Comparison of ENCODE assay signal across 8 cellular contexts in the genomic region with DNA sequence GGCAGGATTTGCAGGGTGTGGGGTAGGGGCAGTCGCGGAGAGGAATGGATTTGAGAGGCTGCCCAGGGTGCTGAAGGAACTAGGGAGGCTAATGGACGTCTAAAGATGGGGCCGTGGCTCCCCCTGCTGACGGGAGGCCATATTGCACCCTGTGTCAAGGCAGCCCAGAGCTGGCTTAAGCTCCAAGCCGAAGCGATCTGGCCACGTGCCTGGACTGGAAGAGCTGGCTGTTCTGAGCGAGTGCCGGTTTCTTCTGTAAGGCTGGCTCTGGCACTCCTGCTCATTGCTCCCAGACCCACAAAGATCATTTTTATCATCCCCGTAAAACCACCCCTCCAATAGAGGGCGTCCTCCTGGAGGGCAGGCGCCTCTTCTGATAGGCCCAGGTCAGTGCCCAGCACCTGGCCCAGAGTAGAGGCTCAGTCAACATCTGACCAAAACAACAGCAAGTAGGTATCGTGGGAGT. TPM values are rescaled to one million over a fixed set of nuclear protein-coding genes. Genes with fewer than 3 reads are reported as not detected.
DNase-seq lines count a peak whose midpoint lies in the region; ATAC-seq, FAIRE-seq and TF ChIP-seq lines count a peak whose summit lies in the region.

No MANE protein-coding gene starts in this region.

- H2BK15ac ChIP-seq in neuronal stem cell (ENCODE audit: low read length), result peak overlapping the region; percentile 92

- no peak overlapping the region for H2BK12ac ChIP-seq in neuronal stem cell (ENCODE audit: low read length)

- DNase-seq in GM12891 (ENCODE audit: insufficient read length, low spot score) (peak; percentile 64), RPMI7951 (ENCODE audit: low read depth) (peak; percentile 64), fibroblast of the conjunctiva (ENCODE audit: low read depth) (peak; percentile 61), neuronal stem cell (ENCODE audit: low spot score) (no peak)

- peak overlapping the region; percentile 38 for H3K18ac ChIP-seq in neuronal stem cell (ENCODE audit: low read length)

- no peak overlapping the region for H3K23ac ChIP-seq in neuronal stem cell (ENCODE audit: low read depth, low read length, poor library complexity)

- peak; percentile 85 for ATAC-seq in activated T-helper 17 cell treated with anti-CD3 and anti-CD28 coated beads, Interleukin-2, amount 50 U/mL, for 72 hours (replicated peaks)
- ATAC-seq in GM21576 (IDR thresholded peaks at IDR 0.05; ENCODE audit: unreplicated experiment), result no peak

- H3K79me1 ChIP-seq in neuronal stem cell (ENCODE audit: low read depth, low read length), result no peaks in the 10 kb centered on the region

- H3K27ac ChIP-seq in neuronal stem cell (replicated peaks; ENCODE audit: low read length) (no peak overlapping the region), stomach smooth muscle (ENCODE audit: low read length) (peak overlapping the region; percentile 60)

- H3K9me3 Mint-ChIP-seq in activated T-helper 17 cell treated with anti-CD3 and anti-CD28 coated beads, Interleukin-2, amount 50 U/mL, for 72 hours, result no peaks in the 10 kb centered on the region

- peaks cover 4% of the 10 kb centered on the region for H3K27me3 Mint-ChIP-seq in activated T-helper 17 cell treated with anti-CD3 and anti-CD28 coated beads, Interleukin-2, amount 50 U/mL, for 72 hours

- H4K8ac ChIP-seq in neuronal stem cell (ENCODE audit: low read depth, low read length), result no peak overlapping the region

- peak overlapping the region; percentile 66 for H3K4ac ChIP-seq in neuronal stem cell (ENCODE audit: low read length)

- H3K4me3 ChIP-seq in neuronal stem cell (ENCODE audit: low read length in 2 of 2) (peak overlapping the region; percentile 27 to 59), stomach smooth muscle (ENCODE audit: low read length in 2 of 2) (peak overlapping the region in 1 of 2 donors; percentile 40)

- WGBS in neuronal stem cell (ENCODE audit: extremely low coverage in 2 of 2, insufficient read length in 2 of 2, insufficient replicate concordance in 1 of 2), 2 donors, result no CpG with 5 or more reads among the region's 14 CpGs

- peak overlapping the region; percentile 75 for H2AK5ac ChIP-seq in neuronal stem cell (ENCODE audit: low read depth, low read length)

- peak overlapping the region; percentile 66 for H3K27ac Mint-ChIP-seq in activated T-helper 17 cell treated with anti-CD3 and anti-CD28 coated beads, Interleukin-2, amount 50 U/mL, for 72 hours

- no peaks in the 10 kb centered on the region for H3K36me3 Mint-ChIP-seq in activated T-helper 17 cell treated with anti-CD3 and anti-CD28 coated beads, Interleukin-2, amount 50 U/mL, for 72 hours (ENCODE audit: low read depth)

- H3K4me1 ChIP-seq in neuronal stem cell (ENCODE audit: control insufficient read depth in 2 of 2, insufficient read depth in 1 of 2, low read depth in 1 of 2, low read length in 2 of 2) (peaks cover 0 to 4% of the 10 kb centered on the region in 2 donors), stomach smooth muscle (ENCODE audit: control insufficient read depth, insufficient read depth, low read length) (peaks cover 26% of the 10 kb centered on the region)

- peak overlapping the region; percentile 67 for H2AFZ ChIP-seq in neuronal stem cell (ENCODE audit: low read length)

- H2BK5ac ChIP-seq in neuronal stem cell (ENCODE audit: low read length), result no peak overlapping the region

- H3K9me3 ChIP-seq in neuronal stem cell (replicated peaks in 1 of 2; ENCODE audit: control insufficient read depth in 2 of 2, insufficient read depth in 1 of 2, low read depth in 1 of 2, low read length in 2 of 2) (no peaks in the 10 kb centered on the region), stomach smooth muscle (ENCODE audit: control insufficient read depth in 2 of 2, low read length in 2 of 2) (no peaks in the 10 kb centered on the region)

- peak overlapping the region; percentile 62 for H3K4me3 Mint-ChIP-seq in activated T-helper 17 cell treated with anti-CD3 and anti-CD28 coated beads, Interleukin-2, amount 50 U/mL, for 72 hours

- H4K91ac ChIP-seq in neuronal stem cell (ENCODE audit: low read depth, low read length, poor library complexity), result no peak overlapping the region

- H2BK120ac ChIP-seq in neuronal stem cell (ENCODE audit: low read depth, low read length), result no peak overlapping the region

- H3K9ac ChIP-seq in neuronal stem cell (ENCODE audit: low read depth, low read length, poor library complexity) (no peak overlapping the region), stomach smooth muscle (ENCODE audit: low read length in 2 of 2) (no peak overlapping the region)

- no peaks in the 10 kb centered on the region for H3K36me3 ChIP-seq in neuronal stem cell (replicated peaks in 1 of 2; ENCODE audit: control insufficient read depth in 2 of 2, insufficient read depth in 2 of 2, low read length in 2 of 2)
- H3K36me3 ChIP-seq in stomach smooth muscle (ENCODE audit: control insufficient read depth in 2 of 2, insufficient read depth in 2 of 2, low read length in 2 of 2), result no peaks in the 10 kb centered on the region

- peaks cover 11% of the 10 kb centered on the region for H3K4me1 Mint-ChIP-seq in activated T-helper 17 cell treated with anti-CD3 and anti-CD28 coated beads, Interleukin-2, amount 50 U/mL, for 72 hours

- FAIRE-seq in GM12891 (lab: Jason Lieb, UNC), result peak; percentile 94

- peak; percentile 78 for TF ChIP-seq RAD21 in Ishikawa (IDR thresholded peaks at IDR 0.05; ENCODE audit: low read depth)

- H3K27me3 ChIP-seq in neuronal stem cell (ENCODE audit: control insufficient read depth in 3 of 3, insufficient read depth in 3 of 3, low read depth in 1 of 3, low read length in 3 of 3), result peaks cover 0 to 6% (median 0%) of the 10 kb centered on the region in 3 experiments
- H3K27me3 ChIP-seq in stomach smooth muscle (ENCODE audit: control insufficient read depth in 1 of 2, insufficient read depth in 2 of 2, low read length in 2 of 2), result peaks cover 0 to 17% of the 10 kb centered on the region in 2 donors

- H3K4me2 ChIP-seq in neuronal stem cell (ENCODE audit: insufficient read depth, low read length, poor library complexity, severe bottlenecking), result no peak overlapping the region

- no peak for TF ChIP-seq EP300 in Ishikawa (IDR thresholded peaks at IDR 0.05; ENCODE audit: borderline replicate concordance)

- no peak for TF ChIP-seq POLR2A in GM12891 (IDR thresholded peaks at IDR 0.05; ENCODE audit: low read depth, low read length)

- peak overlapping the region; percentile 31 for H3K14ac ChIP-seq in neuronal stem cell (ENCODE audit: low read length)

TF ChIP-seq in GM12891, 5 proteins besides CTCF, POLR2A, EP300 and RAD21:
- no peak for TF ChIP-seq SPI1 (IDR thresholded peaks at IDR 0.05; ENCODE audit: low read depth, low read length)
- no peak for TF ChIP-seq POLR2AphosphoS5 (IDR thresholded peaks at IDR 0.05; ENCODE audit: low read depth, low read length)
- TF ChIP-seq PAX5 (IDR thresholded peaks at IDR 0.05; ENCODE audit: insufficient read depth, low read length, severe bottlenecking), result no peak
- TF ChIP-seq TAF1 (IDR thresholded peaks at IDR 0.05; ENCODE audit: low read depth, low read length), result no peak
- TF ChIP-seq POU2F2 (IDR thresholded peaks at IDR 0.05; ENCODE audit: low read depth, low read length), result no peak

TF ChIP-seq in Ishikawa, 13 proteins besides CTCF, POLR2A, EP300 and RAD21 (continues in another document):
- TF ChIP-seq CEBPB (IDR thresholded peaks at IDR 0.05) (no peak), TEAD4 (IDR thresholded peaks at IDR 0.05) (no peak), CREB1 (IDR thresholded peaks at IDR 0.05; ENCODE audit: low read depth) (no peak), EGR1 (IDR thresholded peaks at IDR 0.05) (no peak), FOXM1 (IDR thresholded peaks at IDR 0.05; ENCODE audit: borderline replicate concordance, low read depth) (no peak), ZBTB7A (IDR thresholded peaks at IDR 0.05; ENCODE audit: low read depth) (no peak)
- TF ChIP-seq, protein P1, sequence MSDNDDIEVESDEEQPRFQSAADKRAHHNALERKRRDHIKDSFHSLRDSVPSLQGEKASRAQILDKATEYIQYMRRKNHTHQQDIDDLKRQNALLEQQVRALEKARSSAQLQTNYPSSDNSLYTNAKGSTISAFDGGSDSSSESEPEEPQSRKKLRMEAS (IDR thresholded peaks at IDR 0.05), result peak; percentile 65; the same call in 1 of the 2 replicates
- TF ChIP-seq, protein P2, sequence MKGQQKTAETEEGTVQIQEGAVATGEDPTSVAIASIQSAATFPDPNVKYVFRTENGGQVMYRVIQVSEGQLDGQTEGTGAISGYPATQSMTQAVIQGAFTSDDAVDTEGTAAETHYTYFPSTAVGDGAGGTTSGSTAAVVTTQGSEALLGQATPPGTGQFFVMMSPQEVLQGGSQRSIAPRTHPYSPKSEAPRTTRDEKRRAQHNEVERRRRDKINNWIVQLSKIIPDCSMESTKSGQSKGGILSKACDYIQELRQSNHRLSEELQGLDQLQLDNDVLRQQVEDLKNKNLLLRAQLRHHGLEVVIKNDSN (IDR thresholded peaks at IDR 0.05), result peak; percentile 75

RNA-seq across cellular contexts. Expression of a gene that starts 5.6 kb away (rescaled TPM):
- polyA plus RNA-seq in GM12891 (2012; ENCODE audit: low read depth, missing spikeins), result 2.8 TPM
- total RNA-seq in RPMI7951 (2014; rRNA removed; shearing (Covaris generic)), result not detected in 2 replicates
- total RNA-seq in activated T-helper 17 cell treated with anti-CD3 and anti-CD28 coated beads, Interleukin-2, amount 50 U/mL, for 72 hours, result 10 to 100 TPM in 1 of 2 donors, 1 to 10 TPM in 1; 1.6 to 16.7 TPM
- 20.3 TPM for polyA plus RNA-seq in neuronal stem cell (2013, experiment 1 of 2)
- 20.9 TPM for polyA plus RNA-seq in neuronal stem cell (2013, experiment 2 of 2)

RNA-seq across cellular contexts. Expression of a gene that starts 19.8 kb away (rescaled TPM):
- polyA plus RNA-seq in GM12891 (2012; ENCODE audit: low read depth, missing spikeins), result 3.0 TPM
- 4.7 and 5.2 TPM in 2 replicates for total RNA-seq in RPMI7951 (2014; rRNA removed; shearing (Covaris generic))
- 10 to 100 TPM in 1 of 2 donors, 1 to 10 TPM in 1; 1.1 to 26.1 TPM for total RNA-seq in activated T-helper 17 cell treated with anti-CD3 and anti-CD28 coated beads, Interleukin-2, amount 50 U/mL, for 72 hours
- 122 TPM for polyA plus RNA-seq in neuronal stem cell (2013, experiment 1 of 2)
- polyA plus RNA-seq in neuronal stem cell (2013, experiment 2 of 2), result 123 TPM

RNA-seq across cellular contexts. Expression of a gene that starts 21.0 kb away (rescaled TPM):
- polyA plus RNA-seq in GM12891 (2012; ENCODE audit: low read depth, missing spikeins), result not detected
- total RNA-seq in RPMI7951 (2014; rRNA removed; shearing (Covaris generic)), result 0.20 TPM in 1 of 2 replicates, not detected in the other
- total RNA-seq in activated T-helper 17 cell treated with anti-CD3 and anti-CD28 coated beads, Interleukin-2, amount 50 U/mL, for 72 hours, result under 1 TPM in 1 of 2 donors, not detected in 1; 0.13 TPM
- 1.5 TPM for polyA plus RNA-seq in neuronal stem cell (2013, experiment 1 of 2)
- polyA plus RNA-seq in neuronal stem cell (2013, experiment 2 of 2), result 1.4 TPM

RNA-seq across cellular contexts. Expression of a gene that starts 56.2 kb away (rescaled TPM):
- polyA plus RNA-seq in GM12891 (2012; ENCODE audit: low read depth, missing spikeins), result 105 TPM
- total RNA-seq in RPMI7951 (2014; rRNA removed; shearing (Covaris generic)), result 128 and 135 TPM in 2 replicates
- total RNA-seq in activated T-helper 17 cell treated with anti-CD3 and anti-CD28 coated beads, Interleukin-2, amount 50 U/mL, for 72 hours, result 100 to 1,000 TPM; 115 to 170 TPM
- polyA plus RNA-seq in neuronal stem cell (2013, experiment 1 of 2), result 53.3 TPM
- polyA plus RNA-seq in neuronal stem cell (2013, experiment 2 of 2), result 53.2 TPM

RNA-seq across cellular contexts. Expression of a gene that starts 56.7 kb away (rescaled TPM):
- polyA plus RNA-seq in GM12891 (2012; ENCODE audit: low read depth, missing spikeins), result 2.1 TPM
- 7.0 and 9.8 TPM in 2 replicates for total RNA-seq in RPMI7951 (2014; rRNA removed; shearing (Covaris generic))
- total RNA-seq in activated T-helper 17 cell treated with anti-CD3 and anti-CD28 coated beads, Interleukin-2, amount 50 U/mL, for 72 hours, result 1 to 10 TPM; 6.7 to 9.4 TPM
- 4.4 TPM for polyA plus RNA-seq in neuronal stem cell (2013, experiment 1 of 2)
- 4.2 TPM for polyA plus RNA-seq in neuronal stem cell (2013, experiment 2 of 2)
